Comparison of ENCODE assay signal across 1 cellular context in the genomic region with DNA sequence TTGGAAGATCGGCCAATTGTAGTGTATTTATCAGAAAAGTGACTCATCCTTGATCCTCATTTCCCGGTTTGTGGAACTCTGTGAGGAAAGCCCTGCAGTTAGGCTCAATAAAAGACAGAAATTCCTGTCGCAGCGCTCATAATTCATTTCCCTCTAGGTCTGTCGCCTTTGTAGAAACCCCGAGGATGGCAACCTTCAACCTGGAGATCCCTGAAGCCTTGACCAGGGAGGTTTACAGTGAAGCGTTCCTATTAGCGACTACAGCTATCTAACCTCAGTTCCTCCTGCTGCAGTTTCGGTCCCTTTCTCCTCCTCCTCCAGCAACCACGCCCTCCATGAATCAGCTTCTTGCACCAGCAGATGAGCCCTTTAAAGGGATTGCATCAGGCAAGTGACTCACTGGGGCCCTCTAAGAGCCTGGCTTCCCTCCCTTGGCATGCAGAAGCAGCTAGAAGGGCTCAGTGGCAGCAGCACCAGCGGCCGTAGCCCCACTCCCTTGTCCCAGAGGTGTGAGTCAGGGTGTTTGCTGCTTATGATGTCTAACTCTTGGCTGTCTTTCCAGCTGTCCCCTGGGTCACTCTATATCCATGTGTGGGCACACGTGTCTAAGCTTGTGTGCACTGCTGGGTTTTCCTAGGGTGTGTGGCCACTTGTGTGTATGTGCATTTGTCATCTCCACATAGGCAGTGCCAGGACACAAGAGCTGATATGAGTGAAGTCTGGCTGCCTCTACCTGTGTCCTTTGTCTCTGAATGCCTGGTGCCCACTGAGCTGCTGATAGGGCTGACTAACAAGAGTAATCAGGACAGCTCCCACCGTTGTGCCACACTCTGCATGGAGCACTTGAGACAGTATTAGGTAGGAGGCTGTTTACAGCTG.
A peak's percentile ranks its signal among the peaks of the same experiment; 100 is the strongest.
TF ChIP-seq lines count a peak whose summit lies in the region.

No MANE protein-coding gene starts in this region.

TF ChIP-seq in HepG2, 621 proteins besides CTCF, POLR2A, EP300 and RAD21 (continued from another document and continues in another):
- TF ChIP-seq BHLHE40 (IDR thresholded peaks at IDR 0.05; ENCODE audit: low read length) (peak; percentile 42), SOX13 (IDR thresholded peaks at IDR 0.05) (no peak), SOX13 (CRISPR knock-in tag; conservative IDR thresholded peaks at IDR 0.05 in 1 of 2, IDR thresholded peaks at IDR 0.05 in 1 of 2) (no peak), XRCC5 (optimal IDR thresholded peaks at IDR 0.05; ENCODE audit: low read length) (no peak), ZNF282 (IDR thresholded peaks at IDR 0.05; ENCODE audit: partially characterized antibody) (no peak), FOXA1 (IDR thresholded peaks at IDR 0.05) (no peak), FOXA1 (CRISPR knock-in tag; IDR thresholded peaks at IDR 0.05) (no peak), ZBTB1 (CRISPR knock-in tag; IDR thresholded peaks at IDR 0.05; ENCODE audit: borderline replicate concordance) (no peak), DMAP1 (CRISPR knock-in tag; IDR thresholded peaks at IDR 0.05) (peak; percentile 96), ZSCAN31 (CRISPR knock-in tag; IDR thresholded peaks at IDR 0.05; ENCODE audit: low read depth) (no peak), TOE1 (CRISPR knock-in tag; IDR thresholded peaks at IDR 0.05) (no peak; the same call in 1 of the 2 replicates), AGO2 (optimal IDR thresholded peaks at IDR 0.05; ENCODE audit: low read depth, low read length) (no peak), ZNF703 (CRISPR knock-in tag; IDR thresholded peaks at IDR 0.05; ENCODE audit: borderline replicate concordance) (no peak), HCFC1 (IDR thresholded peaks at IDR 0.05; ENCODE audit: low read depth, low read length) (no peak), RXRB (CRISPR knock-in tag; IDR thresholded peaks at IDR 0.05; ENCODE audit: borderline replicate concordance) (peak; percentile 79), MXD4 (CRISPR knock-in tag; IDR thresholded peaks at IDR 0.05) (no peak), ZNF501 (CRISPR knock-in tag; IDR thresholded peaks at IDR 0.05) (peak; percentile 89; the same call in 1 of the 2 replicates), HOXA9 (CRISPR knock-in tag; IDR thresholded peaks at IDR 0.05; ENCODE audit: borderline replicate concordance) (no peak), ZNF782 (CRISPR knock-in tag; IDR thresholded peaks at IDR 0.05; ENCODE audit: borderline replicate concordance) (0 out of 2 replicates have a peak, but pooled peaks have one; percentile 14), EZH2 (conservative IDR thresholded peaks at IDR 0.05; ENCODE audit: low read depth, low read length) (no peak), ATF7-NPFF (CRISPR knock-in tag; IDR thresholded peaks at IDR 0.05; ENCODE audit: low read depth) (no peak), ZBTB42 (CRISPR knock-in tag; IDR thresholded peaks at IDR 0.05) (no peak)
- TF ChIP-seq, protein P1, sequence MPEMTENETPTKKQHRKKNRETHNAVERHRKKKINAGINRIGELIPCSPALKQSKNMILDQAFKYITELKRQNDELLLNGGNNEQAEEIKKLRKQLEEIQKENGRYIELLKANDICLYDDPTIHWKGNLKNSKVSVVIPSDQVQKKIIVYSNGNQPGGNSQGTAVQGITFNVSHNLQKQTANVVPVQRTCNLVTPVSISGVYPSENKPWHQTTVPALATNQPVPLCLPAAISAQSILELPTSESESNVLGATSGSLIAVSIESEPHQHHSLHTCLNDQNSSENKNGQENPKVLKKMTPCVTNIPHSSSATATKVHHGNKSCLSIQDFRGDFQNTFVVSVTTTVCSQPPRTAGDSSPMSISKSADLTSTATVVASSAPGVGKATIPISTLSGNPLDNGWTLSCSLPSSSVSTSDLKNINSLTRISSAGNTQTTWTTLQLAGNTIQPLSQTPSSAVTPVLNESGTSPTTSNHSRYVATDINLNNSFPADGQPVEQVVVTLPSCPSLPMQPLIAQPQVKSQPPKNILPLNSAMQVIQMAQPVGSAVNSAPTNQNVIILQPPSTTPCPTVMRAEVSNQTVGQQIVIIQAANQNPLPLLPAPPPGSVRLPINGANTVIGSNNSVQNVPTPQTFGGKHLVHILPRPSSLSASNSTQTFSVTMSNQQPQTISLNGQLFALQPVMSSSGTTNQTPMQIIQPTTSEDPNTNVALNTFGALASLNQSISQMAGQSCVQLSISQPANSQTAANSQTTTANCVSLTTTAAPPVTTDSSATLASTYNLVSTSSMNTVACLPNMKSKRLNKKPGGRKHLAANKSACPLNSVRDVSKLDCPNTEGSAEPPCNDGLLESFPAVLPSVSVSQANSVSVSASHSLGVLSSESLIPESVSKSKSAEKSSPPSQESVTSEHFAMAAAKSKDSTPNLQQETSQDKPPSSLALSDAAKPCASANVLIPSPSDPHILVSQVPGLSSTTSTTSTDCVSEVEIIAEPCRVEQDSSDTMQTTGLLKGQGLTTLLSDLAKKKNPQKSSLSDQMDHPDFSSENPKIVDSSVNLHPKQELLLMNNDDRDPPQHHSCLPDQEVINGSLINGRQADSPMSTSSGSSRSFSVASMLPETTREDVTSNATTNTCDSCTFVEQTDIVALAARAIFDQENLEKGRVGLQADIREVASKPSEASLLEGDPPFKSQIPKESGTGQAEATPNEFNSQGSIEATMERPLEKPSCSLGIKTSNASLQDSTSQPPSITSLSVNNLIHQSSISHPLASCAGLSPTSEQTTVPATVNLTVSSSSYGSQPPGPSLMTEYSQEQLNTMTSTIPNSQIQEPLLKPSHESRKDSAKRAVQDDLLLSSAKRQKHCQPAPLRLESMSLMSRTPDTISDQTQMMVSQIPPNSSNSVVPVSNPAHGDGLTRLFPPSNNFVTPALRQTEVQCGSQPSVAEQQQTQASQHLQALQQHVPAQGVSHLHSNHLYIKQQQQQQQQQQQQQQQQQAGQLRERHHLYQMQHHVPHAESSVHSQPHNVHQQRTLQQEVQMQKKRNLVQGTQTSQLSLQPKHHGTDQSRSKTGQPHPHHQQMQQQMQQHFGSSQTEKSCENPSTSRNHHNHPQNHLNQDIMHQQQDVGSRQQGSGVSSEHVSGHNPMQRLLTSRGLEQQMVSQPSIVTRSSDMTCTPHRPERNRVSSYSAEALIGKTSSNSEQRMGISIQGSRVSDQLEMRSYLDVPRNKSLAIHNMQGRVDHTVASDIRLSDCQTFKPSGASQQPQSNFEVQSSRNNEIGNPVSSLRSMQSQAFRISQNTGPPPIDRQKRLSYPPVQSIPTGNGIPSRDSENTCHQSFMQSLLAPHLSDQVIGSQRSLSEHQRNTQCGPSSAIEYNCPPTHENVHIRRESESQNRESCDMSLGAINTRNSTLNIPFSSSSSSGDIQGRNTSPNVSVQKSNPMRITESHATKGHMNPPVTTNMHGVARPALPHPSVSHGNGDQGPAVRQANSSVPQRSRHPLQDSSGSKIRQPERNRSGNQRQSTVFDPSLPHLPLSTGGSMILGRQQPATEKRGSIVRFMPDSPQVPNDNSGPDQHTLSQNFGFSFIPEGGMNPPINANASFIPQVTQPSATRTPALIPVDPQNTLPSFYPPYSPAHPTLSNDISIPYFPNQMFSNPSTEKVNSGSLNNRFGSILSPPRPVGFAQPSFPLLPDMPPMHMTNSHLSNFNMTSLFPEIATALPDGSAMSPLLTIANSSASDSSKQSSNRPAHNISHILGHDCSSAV (CRISPR knock-in tag; IDR thresholded peaks at IDR 0.05; ENCODE audit: borderline replicate concordance), result no peak
- TF ChIP-seq, protein P2, sequence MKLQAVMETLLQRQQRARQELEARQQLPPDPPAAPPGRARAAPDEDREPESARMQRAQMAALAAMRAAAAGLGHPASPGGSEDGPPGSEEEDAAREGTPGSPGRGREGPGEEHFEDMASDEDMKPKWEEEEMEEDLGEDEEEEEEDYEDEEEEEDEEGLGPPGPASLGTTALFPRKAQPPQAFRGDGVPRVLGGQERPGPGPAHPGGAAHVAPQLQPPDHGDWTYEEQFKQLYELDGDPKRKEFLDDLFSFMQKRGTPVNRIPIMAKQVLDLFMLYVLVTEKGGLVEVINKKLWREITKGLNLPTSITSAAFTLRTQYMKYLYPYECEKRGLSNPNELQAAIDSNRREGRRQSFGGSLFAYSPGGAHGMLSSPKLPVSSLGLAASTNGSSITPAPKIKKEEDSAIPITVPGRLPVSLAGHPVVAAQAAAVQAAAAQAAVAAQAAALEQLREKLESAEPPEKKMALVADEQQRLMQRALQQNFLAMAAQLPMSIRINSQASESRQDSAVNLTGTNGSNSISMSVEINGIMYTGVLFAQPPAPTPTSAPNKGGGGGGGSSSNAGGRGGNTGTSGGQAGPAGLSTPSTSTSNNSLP (IDR thresholded peaks at IDR 0.05; ENCODE audit: low read depth, low read length), result peak; percentile 71
- TF ChIP-seq, protein P3, sequence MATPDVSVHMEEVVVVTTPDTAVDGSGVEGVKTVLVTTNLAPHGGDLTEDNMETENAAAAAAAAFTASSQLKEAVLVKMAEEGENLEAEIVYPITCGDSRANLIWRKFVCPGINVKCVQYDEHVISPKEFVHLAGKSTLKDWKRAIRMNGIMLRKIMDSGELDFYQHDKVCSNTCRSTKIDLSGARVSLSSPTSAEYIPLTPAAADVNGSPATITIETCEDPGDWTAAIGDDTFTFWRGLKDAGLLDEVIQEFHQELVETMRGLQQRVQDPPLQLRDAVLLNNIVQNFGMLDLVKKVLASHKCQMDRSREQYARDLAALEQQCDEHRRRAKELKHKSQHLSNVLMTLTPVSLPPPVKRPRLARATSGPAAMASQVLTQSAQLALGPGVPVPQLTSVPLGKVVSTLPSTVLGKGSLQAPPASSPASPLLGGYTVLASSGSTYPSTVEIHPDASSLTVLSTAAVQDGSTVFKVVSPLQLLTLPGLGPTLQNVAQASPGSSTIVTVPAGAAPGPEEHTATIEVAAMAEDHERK (CRISPR knock-in tag; IDR thresholded peaks at IDR 0.05; ENCODE audit: low read depth), result no peak
- TF ChIP-seq, protein P4, sequence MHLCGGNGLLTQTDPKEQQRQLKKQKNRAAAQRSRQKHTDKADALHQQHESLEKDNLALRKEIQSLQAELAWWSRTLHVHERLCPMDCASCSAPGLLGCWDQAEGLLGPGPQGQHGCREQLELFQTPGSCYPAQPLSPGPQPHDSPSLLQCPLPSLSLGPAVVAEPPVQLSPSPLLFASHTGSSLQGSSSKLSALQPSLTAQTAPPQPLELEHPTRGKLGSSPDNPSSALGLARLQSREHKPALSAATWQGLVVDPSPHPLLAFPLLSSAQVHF (CRISPR knock-in tag; IDR thresholded peaks at IDR 0.05), result no peak
- TF ChIP-seq, protein P5, sequence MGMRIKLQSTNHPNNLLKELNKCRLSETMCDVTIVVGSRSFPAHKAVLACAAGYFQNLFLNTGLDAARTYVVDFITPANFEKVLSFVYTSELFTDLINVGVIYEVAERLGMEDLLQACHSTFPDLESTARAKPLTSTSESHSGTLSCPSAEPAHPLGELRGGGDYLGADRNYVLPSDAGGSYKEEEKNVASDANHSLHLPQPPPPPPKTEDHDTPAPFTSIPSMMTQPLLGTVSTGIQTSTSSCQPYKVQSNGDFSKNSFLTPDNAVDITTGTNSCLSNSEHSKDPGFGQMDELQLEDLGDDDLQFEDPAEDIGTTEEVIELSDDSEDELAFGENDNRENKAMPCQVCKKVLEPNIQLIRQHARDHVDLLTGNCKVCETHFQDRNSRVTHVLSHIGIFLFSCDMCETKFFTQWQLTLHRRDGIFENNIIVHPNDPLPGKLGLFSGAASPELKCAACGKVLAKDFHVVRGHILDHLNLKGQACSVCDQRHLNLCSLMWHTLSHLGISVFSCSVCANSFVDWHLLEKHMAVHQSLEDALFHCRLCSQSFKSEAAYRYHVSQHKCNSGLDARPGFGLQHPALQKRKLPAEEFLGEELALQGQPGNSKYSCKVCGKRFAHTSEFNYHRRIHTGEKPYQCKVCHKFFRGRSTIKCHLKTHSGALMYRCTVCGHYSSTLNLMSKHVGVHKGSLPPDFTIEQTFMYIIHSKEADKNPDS (CRISPR knock-in tag; IDR thresholded peaks at IDR 0.05), result no peak
- TF ChIP-seq, protein P6, sequence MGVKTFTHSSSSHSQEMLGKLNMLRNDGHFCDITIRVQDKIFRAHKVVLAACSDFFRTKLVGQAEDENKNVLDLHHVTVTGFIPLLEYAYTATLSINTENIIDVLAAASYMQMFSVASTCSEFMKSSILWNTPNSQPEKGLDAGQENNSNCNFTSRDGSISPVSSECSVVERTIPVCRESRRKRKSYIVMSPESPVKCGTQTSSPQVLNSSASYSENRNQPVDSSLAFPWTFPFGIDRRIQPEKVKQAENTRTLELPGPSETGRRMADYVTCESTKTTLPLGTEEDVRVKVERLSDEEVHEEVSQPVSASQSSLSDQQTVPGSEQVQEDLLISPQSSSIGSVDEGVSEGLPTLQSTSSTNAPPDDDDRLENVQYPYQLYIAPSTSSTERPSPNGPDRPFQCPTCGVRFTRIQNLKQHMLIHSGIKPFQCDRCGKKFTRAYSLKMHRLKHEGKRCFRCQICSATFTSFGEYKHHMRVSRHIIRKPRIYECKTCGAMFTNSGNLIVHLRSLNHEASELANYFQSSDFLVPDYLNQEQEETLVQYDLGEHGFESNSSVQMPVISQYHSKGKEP (CRISPR knock-in tag; IDR thresholded peaks at IDR 0.05), result no peak
- TF ChIP-seq, protein P7, sequence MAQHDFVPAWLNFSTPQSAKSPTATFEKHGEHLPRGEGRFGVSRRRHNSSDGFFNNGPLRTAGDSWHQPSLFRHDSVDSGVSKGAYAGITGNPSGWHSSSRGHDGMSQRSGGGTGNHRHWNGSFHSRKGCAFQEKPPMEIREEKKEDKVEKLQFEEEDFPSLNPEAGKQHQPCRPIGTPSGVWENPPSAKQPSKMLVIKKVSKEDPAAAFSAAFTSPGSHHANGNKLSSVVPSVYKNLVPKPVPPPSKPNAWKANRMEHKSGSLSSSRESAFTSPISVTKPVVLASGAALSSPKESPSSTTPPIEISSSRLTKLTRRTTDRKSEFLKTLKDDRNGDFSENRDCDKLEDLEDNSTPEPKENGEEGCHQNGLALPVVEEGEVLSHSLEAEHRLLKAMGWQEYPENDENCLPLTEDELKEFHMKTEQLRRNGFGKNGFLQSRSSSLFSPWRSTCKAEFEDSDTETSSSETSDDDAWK (CRISPR knock-in tag; IDR thresholded peaks at IDR 0.05), result no peak
- TF ChIP-seq, protein P8, sequence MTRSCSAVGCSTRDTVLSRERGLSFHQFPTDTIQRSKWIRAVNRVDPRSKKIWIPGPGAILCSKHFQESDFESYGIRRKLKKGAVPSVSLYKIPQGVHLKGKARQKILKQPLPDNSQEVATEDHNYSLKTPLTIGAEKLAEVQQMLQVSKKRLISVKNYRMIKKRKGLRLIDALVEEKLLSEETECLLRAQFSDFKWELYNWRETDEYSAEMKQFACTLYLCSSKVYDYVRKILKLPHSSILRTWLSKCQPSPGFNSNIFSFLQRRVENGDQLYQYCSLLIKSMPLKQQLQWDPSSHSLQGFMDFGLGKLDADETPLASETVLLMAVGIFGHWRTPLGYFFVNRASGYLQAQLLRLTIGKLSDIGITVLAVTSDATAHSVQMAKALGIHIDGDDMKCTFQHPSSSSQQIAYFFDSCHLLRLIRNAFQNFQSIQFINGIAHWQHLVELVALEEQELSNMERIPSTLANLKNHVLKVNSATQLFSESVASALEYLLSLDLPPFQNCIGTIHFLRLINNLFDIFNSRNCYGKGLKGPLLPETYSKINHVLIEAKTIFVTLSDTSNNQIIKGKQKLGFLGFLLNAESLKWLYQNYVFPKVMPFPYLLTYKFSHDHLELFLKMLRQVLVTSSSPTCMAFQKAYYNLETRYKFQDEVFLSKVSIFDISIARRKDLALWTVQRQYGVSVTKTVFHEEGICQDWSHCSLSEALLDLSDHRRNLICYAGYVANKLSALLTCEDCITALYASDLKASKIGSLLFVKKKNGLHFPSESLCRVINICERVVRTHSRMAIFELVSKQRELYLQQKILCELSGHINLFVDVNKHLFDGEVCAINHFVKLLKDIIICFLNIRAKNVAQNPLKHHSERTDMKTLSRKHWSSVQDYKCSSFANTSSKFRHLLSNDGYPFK (CRISPR knock-in tag; IDR thresholded peaks at IDR 0.05; ENCODE audit: borderline replicate concordance), result peak; percentile 68; the same call in 1 of the 2 replicates
- TF ChIP-seq, protein P9, sequence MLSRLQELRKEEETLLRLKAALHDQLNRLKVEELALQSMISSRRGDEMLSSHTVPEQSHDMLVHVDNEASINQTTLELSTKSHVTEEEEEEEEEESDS (CRISPR knock-in tag; IDR thresholded peaks at IDR 0.05; ENCODE audit: borderline replicate concordance), result no peak
